In the genomic region with DNA sequence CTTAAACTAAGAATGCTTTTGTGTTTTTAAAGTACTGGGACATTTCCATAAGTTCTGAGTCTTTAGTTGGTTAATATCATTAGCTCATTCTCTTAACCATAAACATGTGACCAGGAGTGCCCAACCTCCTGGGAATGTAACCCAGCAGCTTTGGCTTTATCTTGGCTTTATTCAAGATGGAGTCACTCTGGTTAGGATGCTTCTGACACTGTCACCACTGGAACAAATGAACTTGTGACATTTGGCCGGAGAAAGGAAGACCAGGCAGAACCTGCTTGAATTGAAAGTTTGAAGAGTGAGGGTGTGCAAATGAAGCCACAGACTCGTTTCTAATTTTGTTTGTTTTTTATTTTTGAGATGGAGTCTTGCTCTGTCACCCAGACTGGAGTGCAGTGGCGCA, we compare ENCODE assay signal across 27 cellular contexts.
"Had no signal": no experiment of that assay in that cellular context is flagged by ENCODE, and none has a peak within 500 bp of the region (broad histone marks: within the 10 kb centered on the region; RNA-seq: fewer than 3 reads in every experiment).

No MANE protein-coding gene starts in this region.

- H3K4me3 ChIP-seq: stomach, suprapubic skin, testis, thoracic aorta, thyroid gland, tibial artery, tibial nerve, transverse colon, upper lobe of left lung, upper lobe of right lung, uterus, vagina had no signal

- H3K27me3 ChIP-seq: stomach, suprapubic skin, testis, thyroid gland, tibial artery, tibial nerve, transverse colon, upper lobe of left lung, upper lobe of right lung, uterus, vagina had no signal

- ATAC-seq: stimulated activated effector memory CD8-positive, alpha-beta T cell treated with anti-CD3 and anti-CD28 coated beads, Interleukin-12 subunit alpha, Interleukin-12 subunit beta, amount 100 ng/mL, for 72 hours; stimulated activated memory B cell treated with anti-CD40 and anti-IgM and Interleukin-4, amounts not matched to agents 10 μg/mL and 1 μg/mL and 100 μg/mL, for 72 hours; stimulated activated naive B cell treated with anti-CD40 and anti-IgM and Interleukin-4, amounts not matched to agents 10 μg/mL and 1 μg/mL and 100 μg/mL, for 72 hours; stimulated activated naive CD8-positive, alpha-beta T cell treated with anti-CD3 and anti-CD28 coated beads, Interleukin-15, amount 100 ng/mL, for 72 hours; stimulated activated naive CD8-positive, alpha-beta T cell treated with anti-CD3 and anti-CD28 coated beads, Interleukin-15, Interleukin-2, amounts not matched to agents 100 U/mL and 50 U/mL, for 24 hours; upper lobe of right lung had no signal

- H3K36me3 ChIP-seq: stomach, suprapubic skin, thoracic aorta, thyroid gland, tibial artery, tibial nerve, transverse colon, upper lobe of left lung, upper lobe of right lung, uterus, vagina had no signal

- FAIRE-seq: urothelium cell line had no signal

- H3K27ac ChIP-seq: stomach, suprapubic skin, testis, thoracic aorta, thyroid gland, tibial artery, tibial nerve, transverse colon, upper lobe of left lung, upper lobe of right lung, uterus, vagina had no signal

- DNase-seq: stimulated activated CD4-positive, alpha-beta T cell treated with anti-CD3 and anti-CD28 coated beads, Interleukin-2, amount 100 ng/mL, for 48 hours; stimulated activated CD4-positive, alpha-beta T cell treated with anti-CD3 and anti-CD28 coated beads, Interleukin-4, amount 100 ng/mL, for 1 hour; stimulated activated CD4-positive, alpha-beta T cell treated with anti-CD3 and anti-CD28 coated beads, Interleukin-4, amount 100 ng/mL, for 24 hours; stimulated activated CD4-positive, alpha-beta T cell treated with anti-CD3 and anti-CD28 coated beads, Interleukin-4, amount 100 ng/mL, for 4 hours; stimulated activated CD8-positive, alpha-beta memory T cell treated with anti-CD3 and anti-CD28 coated beads, Interleukin-4, amount 100 ng/mL, for 48 hours; stimulated activated naive B cell treated with anti-CD40 and anti-IgM and Interleukin-4, amounts not matched to agents 10 μg/mL and 1 μg/mL and 100 μg/mL, for 72 hours; stimulated activated naive CD4-positive, alpha-beta T cell; stimulated activated naive CD4-positive, alpha-beta T cell treated with Interleukin-2 at 50 U/mL for 16 hours; stimulated activated naive CD8-positive, alpha-beta T cell treated with anti-CD3 and anti-CD28 coated beads, Interleukin-15, amount 100 ng/mL, for 72 hours; stimulated activated naive CD8-positive, alpha-beta T cell treated with anti-CD3 and anti-CD28 coated beads, Interleukin-15, Interleukin-2, amounts not matched to agents 100 U/mL and 50 U/mL, for 24 hours; stomach; substantia nigra; testis; thyroid gland; tibial artery; transverse colon; trophoblast cell; upper lobe of left lung; upper lobe of right lung; uterus had no signal

- H3K9me3 ChIP-seq: stomach, suprapubic skin, testis, thoracic aorta, thyroid gland, tibial artery, tibial nerve, transverse colon, upper lobe of left lung, upper lobe of right lung, uterus, vagina had no signal

- H3K4me1 ChIP-seq: stomach, testis, thyroid gland, upper lobe of left lung, upper lobe of right lung, uterus, vagina had no signal
